1 cellular context compared by ENCODE assay signal in genomic region chr7:148397985-148398384, GRCh38.
TF ChIP-seq lines count a peak whose summit lies in the region.

No MANE protein-coding gene starts in this region.

TF ChIP-seq in H1, 55 proteins besides CTCF, POLR2A, EP300 and RAD21 (continued from another document):
- no peak for TF ChIP-seq CHD7 (IDR thresholded peaks at IDR 0.05; ENCODE audit: insufficient replicate concordance, low read length)
- TF ChIP-seq CTBP2 (IDR thresholded peaks at IDR 0.05; ENCODE audit: borderline replicate concordance, insufficient read depth, insufficient read length, low read length) = no peak
- no peak for TF ChIP-seq HDAC2 (IDR thresholded peaks at IDR 0.05; ENCODE audit: borderline replicate concordance in 1 of 2, low read depth in 2 of 2, low read length in 2 of 2)
- no peak for TF ChIP-seq RBBP5 (IDR thresholded peaks at IDR 0.05; ENCODE audit: borderline replicate concordance, low read depth, low read length)
